Comparison of ENCODE assay signal across 1 cellular context in genomic region chr13:28408235-28408848, GRCh38.
TF ChIP-seq lines count a peak whose summit lies in the region.

No MANE protein-coding gene starts in this region.

TF ChIP-seq in K562, 482 proteins besides CTCF, POLR2A, EP300 and RAD21 (continued from another document):
- TF ChIP-seq PBX2 (CRISPR knock-in tag; IDR thresholded peaks at IDR 0.05; ENCODE audit: low read depth): no peak
- TF ChIP-seq PBX2 (tag; conservative IDR thresholded peaks at IDR 0.05; ENCODE audit: low read depth): no peak; the same call in 1 of the 2 replicates
- TF ChIP-seq CHCHD3 (CRISPR knock-in tag; IDR thresholded peaks at IDR 0.05): no peak
- no peak for TF ChIP-seq ZNF830 (CRISPR knock-in tag; IDR thresholded peaks at IDR 0.05)
- no peak for TF ChIP-seq CLOCK (CRISPR knock-in tag; IDR thresholded peaks at IDR 0.05; ENCODE audit: borderline replicate concordance)
- no peak for TF ChIP-seq ZSCAN32 (CRISPR knock-in tag; IDR thresholded peaks at IDR 0.05)
- no peak for TF ChIP-seq PCBP1 (IDR thresholded peaks at IDR 0.05; ENCODE audit: low read depth, low read length, poor library complexity, severe bottlenecking)
- TF ChIP-seq GABPA (tag; conservative IDR thresholded peaks at IDR 0.05; ENCODE audit: low read depth): peak; percentile 81
- TF ChIP-seq ZNF143 (CRISPR knock-in tag; IDR thresholded peaks at IDR 0.05): no peak
- TF ChIP-seq MCM2 (IDR thresholded peaks at IDR 0.05; ENCODE audit: low read depth): no peak
- no peak for TF ChIP-seq ARHGAP35 (IDR thresholded peaks at IDR 0.05; ENCODE audit: partially characterized antibody)
- TF ChIP-seq ZKSCAN1 (IDR thresholded peaks at IDR 0.05; ENCODE audit: low read depth, low read length): 0 out of 2 replicates have a peak, but pooled peaks have one; percentile 29
- no peak for TF ChIP-seq FOXK1 (CRISPR knock-in tag; IDR thresholded peaks at IDR 0.05; ENCODE audit: borderline replicate concordance)
- no peak for TF ChIP-seq LCOR (CRISPR knock-in tag; IDR thresholded peaks at IDR 0.05)
- TF ChIP-seq TEAD4 (IDR thresholded peaks at IDR 0.05; ENCODE audit: low read length): peak; percentile 95
- no peak for TF ChIP-seq TEAD4 (CRISPR knock-in tag; IDR thresholded peaks at IDR 0.05; ENCODE audit: borderline replicate concordance)
- no peak for TF ChIP-seq PHF8 (IDR thresholded peaks at IDR 0.05; ENCODE audit: borderline replicate concordance, low read length)
- TF ChIP-seq, protein P1, sequence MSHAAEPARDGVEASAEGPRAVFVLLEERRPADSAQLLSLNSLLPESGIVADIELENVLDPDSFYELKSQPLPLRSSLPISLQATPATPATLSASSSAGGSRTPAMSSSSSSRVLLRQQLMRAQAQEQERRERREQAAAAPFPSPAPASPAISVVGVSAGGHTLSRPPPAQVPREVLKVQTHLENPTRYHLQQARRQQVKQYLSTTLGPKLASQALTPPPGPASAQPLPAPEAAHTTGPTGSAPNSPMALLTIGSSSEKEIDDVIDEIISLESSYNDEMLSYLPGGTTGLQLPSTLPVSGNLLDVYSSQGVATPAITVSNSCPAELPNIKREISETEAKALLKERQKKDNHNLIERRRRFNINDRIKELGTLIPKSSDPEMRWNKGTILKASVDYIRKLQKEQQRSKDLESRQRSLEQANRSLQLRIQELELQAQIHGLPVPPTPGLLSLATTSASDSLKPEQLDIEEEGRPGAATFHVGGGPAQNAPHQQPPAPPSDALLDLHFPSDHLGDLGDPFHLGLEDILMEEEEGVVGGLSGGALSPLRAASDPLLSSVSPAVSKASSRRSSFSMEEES (CRISPR knock-in tag; IDR thresholded peaks at IDR 0.05): no peak
- no peak for TF ChIP-seq ZNF764 (CRISPR knock-in tag; IDR thresholded peaks at IDR 0.05; ENCODE audit: low read depth)
- peak; percentile 53; the same call in 1 of the 2 replicates for TF ChIP-seq TCF7 (IDR thresholded peaks at IDR 0.05; ENCODE audit: borderline replicate concordance)
- no peak for TF ChIP-seq ZNF780A (CRISPR knock-in tag; IDR thresholded peaks at IDR 0.05)
- no peak for TF ChIP-seq ZNF668 (CRISPR knock-in tag; IDR thresholded peaks at IDR 0.05)
- no peak for TF ChIP-seq ZNF551 (CRISPR knock-in tag; IDR thresholded peaks at IDR 0.05)
- TF ChIP-seq IRF2 (CRISPR knock-in tag; IDR thresholded peaks at IDR 0.05): no peak
- TF ChIP-seq NFYB (IDR thresholded peaks at IDR 0.05; ENCODE audit: extremely low read depth, insufficient read length): no peak
- peak; percentile 25; the same call in 1 of the 2 replicates for TF ChIP-seq MYC (IDR thresholded peaks at IDR 0.05; ENCODE audit: low read depth, low read length)
- no peak for TF ChIP-seq MYC (CRISPR knock-in tag; IDR thresholded peaks at IDR 0.05; ENCODE audit: borderline replicate concordance, low read depth)
- TF ChIP-seq DPF2 (IDR thresholded peaks at IDR 0.05): peak; percentile 97
- no peak for TF ChIP-seq ZNF778 (CRISPR knock-in tag; IDR thresholded peaks at IDR 0.05)
- TF ChIP-seq, protein P2, sequence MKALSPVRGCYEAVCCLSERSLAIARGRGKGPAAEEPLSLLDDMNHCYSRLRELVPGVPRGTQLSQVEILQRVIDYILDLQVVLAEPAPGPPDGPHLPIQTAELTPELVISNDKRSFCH (CRISPR knock-in tag; IDR thresholded peaks at IDR 0.05): no peak
- TF ChIP-seq, protein P2 (tag; IDR thresholded peaks at IDR 0.05): 0 out of 2 replicates have a peak, but pooled peaks have one; percentile 72
- TF ChIP-seq ZNF197 (CRISPR knock-in tag; IDR thresholded peaks at IDR 0.05; ENCODE audit: low read depth): peak; percentile 43; the same call in 1 of the 2 replicates
